18 cellular contexts compared by ENCODE assay signal in genomic region chr2:218999881-219000568, GRCh38. TPM values are rescaled to one million over a fixed set of nuclear protein-coding genes. Genes with fewer than 3 reads are reported as not detected.
A peak's percentile ranks its signal among the peaks of the same experiment; 100 is the strongest.
DNase-seq lines count a peak whose midpoint lies in the region; ATAC-seq, FAIRE-seq and TF ChIP-seq lines count a peak whose summit lies in the region.
"Had no signal": no experiment of that assay in that cellular context is flagged by ENCODE, and none has a peak within 500 bp of the region (broad histone marks: within the 10 kb centered on the region; RNA-seq: fewer than 3 reads in every experiment).

No MANE protein-coding gene starts in this region.

- DNase-seq in NCI-H2107 treated with DMSO at 0.1 percent for 48 hours (lab: John Stamatoyannopoulos, UW; ENCODE audit: unreplicated experiment), result peak; percentile 77
- DNase-seq in pancreas, result peak in 5 of 6 donors; percentile 54 to 89 (median 58)
- DNase-seq in activated naive CD8-positive, alpha-beta T cell treated with anti-CD3 and anti-CD28 coated beads, Interleukin-2, amount 50 U/mL, for 24 hours, result no peak
- no peak for DNase-seq in AG08396 (ENCODE audit: low spot score)
- DNase-seq: activated CD4-positive, alpha-beta T cell treated with anti-CD3 and anti-CD28 coated beads, Interleukin-2, amount 50 U/mL, for 1 hour; activated effector memory CD4-positive, alpha-beta T cell treated with anti-CD3 and anti-CD28 coated beads, Interleukin-2, amount 50 U/mL, for 16 hours; CD8-positive, alpha-beta memory T cell; sigmoid colon; SW 1271 had no signal

- FAIRE-seq in pancreas (lab: Jason Lieb, UNC), result no peak
- FAIRE-seq: bronchial epithelial cell had no signal

- no peak for TF ChIP-seq CTCF in pancreas (IDR thresholded peaks at IDR 0.05)

- H3K27me3 ChIP-seq in HUES48 (ENCODE audit: control insufficient read depth, insufficient read depth, low read length), result peaks cover 99% of the 10 kb centered on the region
- peaks cover 0 to 1% (median 0%) of the 10 kb centered on the region in 4 donors for H3K27me3 ChIP-seq in pancreas

- no peak overlapping the region for H3K27ac ChIP-seq in HUES48 (ENCODE audit: low read depth, low read length)
- peak overlapping the region; percentile 92 to 97 (median 96) for H3K27ac ChIP-seq in pancreas
- H3K27ac ChIP-seq: sigmoid colon, suprapubic skin had no signal

- intact Hi-C loops in pancreas (cut with DNase I), result no loop called here

- no peak overlapping the region for H3K4me3 Mint-ChIP-seq in activated naive CD8-positive, alpha-beta T cell treated with anti-CD3 and anti-CD28 coated beads, Interleukin-2, amount 50 U/mL, for 24 hours

- no peak for TF ChIP-seq POLR2A in GM18505 (IDR thresholded peaks at IDR 0.05; ENCODE audit: borderline replicate concordance, extremely low read depth, insufficient read depth, insufficient read length)

- no peaks in the 10 kb centered on the region for H3K36me3 ChIP-seq in HUES48 (ENCODE audit: control insufficient read depth, insufficient read depth, low read length)
- no peaks in the 10 kb centered on the region for H3K36me3 ChIP-seq in pancreas
- H3K36me3 ChIP-seq: sigmoid colon, suprapubic skin had no signal

- H3K9ac ChIP-seq in HUES48 (ENCODE audit: low read depth, low read length), result no peak overlapping the region

- H3K9me3 Mint-ChIP-seq in activated naive CD8-positive, alpha-beta T cell treated with anti-CD3 and anti-CD28 coated beads, Interleukin-2, amount 50 U/mL, for 24 hours, result no peaks in the 10 kb centered on the region
- H3K9me3 Mint-ChIP-seq: CD8-positive, alpha-beta memory T cell had no signal

- H3K27ac Mint-ChIP-seq in activated naive CD8-positive, alpha-beta T cell treated with anti-CD3 and anti-CD28 coated beads, Interleukin-2, amount 50 U/mL, for 24 hours, result no peak overlapping the region
- H3K27ac Mint-ChIP-seq: CD8-positive, alpha-beta memory T cell had no signal

- peaks cover 22% of the 10 kb centered on the region for H3K4me1 Mint-ChIP-seq in activated naive CD8-positive, alpha-beta T cell treated with anti-CD3 and anti-CD28 coated beads, Interleukin-2, amount 50 U/mL, for 24 hours

- no peaks in the 10 kb centered on the region for H3K36me3 Mint-ChIP-seq in activated naive CD8-positive, alpha-beta T cell treated with anti-CD3 and anti-CD28 coated beads, Interleukin-2, amount 50 U/mL, for 24 hours (ENCODE audit: low read depth)
- H3K36me3 Mint-ChIP-seq: CD8-positive, alpha-beta memory T cell had no signal

- peaks cover 76% of the 10 kb centered on the region for H3K27me3 Mint-ChIP-seq in activated naive CD8-positive, alpha-beta T cell treated with anti-CD3 and anti-CD28 coated beads, Interleukin-2, amount 50 U/mL, for 24 hours

- peak overlapping the region; percentile 21; the same call in 1 of the 2 replicates for H3K4me3 ChIP-seq in HUES48 (ENCODE audit: low read depth, low read length)
- peak overlapping the region; percentile 46 to 83 (median 59) for H3K4me3 ChIP-seq in pancreas
- H3K4me3 ChIP-seq: sigmoid colon, suprapubic skin had no signal

- 18 to 29% methylated on average over 9 of the region's 9 CpGs for WGBS in pancreas, 2 donors

- H3K4me1 ChIP-seq in HUES48 (ENCODE audit: control insufficient read depth, insufficient read depth, low read length), result peaks cover 26% of the 10 kb centered on the region
- H3K4me1 ChIP-seq in pancreas, result peaks cover 3 to 25% (median 7%) of the 10 kb centered on the region in 3 donors

- ATAC-seq in SK-N-SH treated with all-trans-retinoic acid at 6 μM for 48 hours (no peak), pancreas (no peak), GM18861 (IDR thresholded peaks at IDR 0.05; ENCODE audit: unreplicated experiment) (no peak), GM18505 (IDR thresholded peaks at IDR 0.05; ENCODE audit: unreplicated experiment) (no peak)
- no peak for ATAC-seq in activated naive CD8-positive, alpha-beta T cell treated with anti-CD3 and anti-CD28 coated beads, Interleukin-2, amount 50 U/mL, for 24 hours

- H3K9me3 ChIP-seq in HUES48 (ENCODE audit: control insufficient read depth, insufficient read depth, low read length) (no peaks in the 10 kb centered on the region), pancreas (no peaks in the 10 kb centered on the region)
- H3K9me3 ChIP-seq: sigmoid colon, suprapubic skin had no signal

TF ChIP-seq in SK-N-SH treated with all-trans-retinoic acid at 6 μM for 48 hours, 23 proteins besides CTCF, POLR2A, EP300 and RAD21:
- peak; percentile 50; the same call in 1 of the 2 replicates for TF ChIP-seq TCF4 (CRISPR knock-in tag; IDR thresholded peaks at IDR 0.05; ENCODE audit: borderline replicate concordance)
- no peak for TF ChIP-seq PATZ1 (CRISPR knock-in tag; IDR thresholded peaks at IDR 0.05; ENCODE audit: borderline replicate concordance)

RNA-seq across cellular contexts. Expression of gene CRYBA2, which starts 6.8 kb away (rescaled TPM):
- 10 to 100 TPM in 2 of 6 donors, 1 to 10 TPM in 4; 3.7 to 29.6 (median 7.4) TPM for total RNA-seq in pancreas
- 100 to 1,000 TPM in 1 of 2 donors, 10 to 100 TPM in 1; 66.3 to 314 TPM for polyA plus RNA-seq in pancreas
- total RNA-seq: bronchial epithelial cell; CD8-positive, alpha-beta memory T cell; epithelial cell of proximal tubule; H4; mucosa of gallbladder; sigmoid colon; suprapubic skin had no signal
- polyA plus RNA-seq: CD8-positive, alpha-beta memory T cell had no signal

RNA-seq across cellular contexts. Expression of gene FEV, which starts 15.0 kb away (rescaled TPM):
- total RNA-seq in pancreas, result 1 to 10 TPM in 2 of 6 donors, under 1 TPM in 4; 0.35 to 3.1 (median 0.72) TPM
- polyA plus RNA-seq in pancreas, result 10 to 100 TPM in 1 of 2 donors, 1 to 10 TPM in 1; 3.9 to 32.6 TPM
- total RNA-seq: bronchial epithelial cell; CD8-positive, alpha-beta memory T cell; epithelial cell of proximal tubule; H4; mucosa of gallbladder; suprapubic skin had no signal
- polyA plus RNA-seq: CD8-positive, alpha-beta memory T cell had no signal

RNA-seq across cellular contexts. Expression of gene CDK5R2, which starts 40.6 kb away (rescaled TPM):
- 1 to 10 TPM in 2 of 6 donors, under 1 TPM in 4; 0.19 to 1.7 (median 0.65) TPM for total RNA-seq in pancreas
- polyA plus RNA-seq in pancreas, result 1 to 10 TPM; 4.2 to 8.6 TPM
- total RNA-seq: bronchial epithelial cell; CD8-positive, alpha-beta memory T cell; epithelial cell of proximal tubule; suprapubic skin had no signal
- polyA plus RNA-seq: CD8-positive, alpha-beta memory T cell had no signal

RNA-seq across cellular contexts. Expression of gene CFAP65, which starts 41.3 kb away (rescaled TPM):
- under 1 TPM; 0.06 to 0.22 (median 0.12) TPM for total RNA-seq in pancreas
- polyA plus RNA-seq in pancreas, result under 1 TPM; 0.19 to 0.38 TPM
- total RNA-seq: bronchial epithelial cell; CD8-positive, alpha-beta memory T cell; sigmoid colon; suprapubic skin had no signal
- polyA plus RNA-seq: CD8-positive, alpha-beta memory T cell had no signal

Comparison
In these comparisons a context has a peak if more than half of its experiments do, and no peak if none do; other contexts are left out.
1. DNase-seq: peak in NCI-H2107 treated with DMSO at 0.1 percent for 48 hours (single experiment) and pancreas (5 of 6); none in activated naive CD8-positive, alpha-beta T cell treated with anti-CD3 and anti-CD28 coated beads, Interleukin-2, amount 50 U/mL, for 24 hours (single experiment) and AG08396 (single experiment).